Comparison of ENCODE assay signal across 27 cellular contexts in genomic region chrX:84165716-84166115, GRCh38. TPM values are rescaled to one million over a fixed set of nuclear protein-coding genes. Genes with fewer than 3 reads are reported as not detected.
"Had no signal": no experiment of that assay in that cellular context is flagged by ENCODE, and none has a peak within 500 bp of the region (broad histone marks: within the 10 kb centered on the region; RNA-seq: fewer than 3 reads in every experiment).

No MANE protein-coding gene starts in this region.

- H3K9me3 ChIP-seq: esophagus squamous epithelium, tibial artery had no signal

- H3K79me2 ChIP-seq: parathyroid adenoma had no signal

- FAIRE-seq: frontal cortex, islet of Langerhans, TTC549 had no signal

- H3K4me3 ChIP-seq: coronary artery, esophagus squamous epithelium, skin epidermis, tibial artery had no signal

- H3K27me3 ChIP-seq: brain microvascular endothelial cell, esophagus squamous epithelium, tibial artery had no signal

- H3K9ac ChIP-seq: parathyroid adenoma had no signal

- H2AFZ ChIP-seq: parathyroid adenoma had no signal

- H3K27ac ChIP-seq: brain microvascular endothelial cell, coronary artery, esophagus squamous epithelium, parathyroid adenoma, skin epidermis, tibial artery, WERI-Rb-1 had no signal

- H3K36me3 ChIP-seq: brain microvascular endothelial cell, esophagus squamous epithelium, tibial artery, WERI-Rb-1 had no signal

- ATAC-seq: activated CD8-positive, alpha-beta memory T cell treated with anti-CD3 and anti-CD28 coated beads, Interleukin-2, amount 10 ng/mL, durations not matched to agents 7 days and 5 days; activated CD8-positive, alpha-beta T cell treated with anti-CD3 and anti-CD28 coated beads for 36 hours; activated naive CD8-positive, alpha-beta T cell treated with anti-CD3 and anti-CD28 coated beads, Interleukin-2, amount 50 U/mL, for 24 hours; left cardiac atrium; right cardiac atrium; stimulated activated effector memory CD8-positive, alpha-beta T cell treated with anti-CD3 and anti-CD28 coated beads, Interleukin-12 subunit alpha, Interleukin-12 subunit beta, amount 100 ng/mL, for 72 hours; stimulated activated naive CD8-positive, alpha-beta T cell treated with anti-CD3 and anti-CD28 coated beads, Interleukin-15, amount 100 ng/mL, for 72 hours had no signal

- H3K4me1 ChIP-seq: esophagus squamous epithelium, parathyroid adenoma, tibial artery had no signal

- DNase-seq: activated CD4-positive, alpha-beta T cell treated with anti-CD3 and anti-CD28 coated beads, Interleukin-2, amount 10 ng/mL, durations not matched to agents 7 days and 5 days; activated CD4-positive, CD25-positive, alpha-beta regulatory T cell treated with anti-CD3 and anti-CD28 coated beads, Interleukin-2, amount 50 U/mL, for 72 hours; activated CD8-positive, alpha-beta memory T cell treated with anti-CD3 and anti-CD28 coated beads, Interleukin-2, amount 10 ng/mL, durations not matched to agents 7 days and 5 days; activated CD8-positive, alpha-beta T cell treated with anti-CD3 and anti-CD28 coated beads for 36 hours; activated gamma-delta T cell; activated naive CD4-positive, alpha-beta T cell treated with anti-CD3 and anti-CD28 coated beads, Interleukin-2, amount 50 U/mL, for 16 hours; activated naive CD8-positive, alpha-beta T cell treated with anti-CD3 and anti-CD28 coated beads, Interleukin-2, amount 50 U/mL, for 24 hours; aorta; brain microvascular endothelial cell; esophagus squamous epithelium; glutamatergic neuron; left cardiac atrium; nephron progenitor cell; right cardiac atrium; stimulated activated CD4-positive, alpha-beta T cell treated with anti-CD3 and anti-CD28 coated beads, Interleukin-2, amount 100 ng/mL, for 24 hours; stimulated activated naive CD8-positive, alpha-beta T cell treated with anti-CD3 and anti-CD28 coated beads, Interleukin-15, amount 100 ng/mL, for 72 hours; T-helper 1 cell; tibial artery; WERI-Rb-1 had no signal

RNA-seq across cellular contexts. Expression of gene RPS6KA6, which starts 22.3 kb away (rescaled TPM):
- total RNA-seq: activated CD4-positive, alpha-beta T cell treated with anti-CD3 and anti-CD28 coated beads, Interleukin-2, amount 10 ng/mL, durations not matched to agents 7 days and 5 days; activated CD8-positive, alpha-beta memory T cell treated with anti-CD3 and anti-CD28 coated beads, Interleukin-2, amount 10 ng/mL, durations not matched to agents 7 days and 5 days; activated T-helper 1 cell treated with anti-CD3 and anti-CD28 coated beads, Interleukin-12 subunit alpha, Interleukin-12 subunit beta, Interleukin-2, Interleukin-4 antibody, amounts not matched to agents 30 ng/mL and 10 ng/mL and 1 ng/mL, durations not matched to agents 14 hours and 24 hours and 36 hours had no signal
